ENCODE assay signal across 8 cellular contexts in genomic region chr16:89723279-89724250, GRCh38. TPM values are rescaled to one million over a fixed set of nuclear protein-coding genes. Genes with fewer than 3 reads are reported as not detected.
DNase-seq lines count a peak whose midpoint lies in the region; ATAC-seq and TF ChIP-seq lines count a peak whose summit lies in the region.

No MANE protein-coding gene starts in this region.

- H3K36me3 ChIP-seq in DOHH2 (ENCODE audit: control insufficient read depth, low read length) (peaks cover 26% of the 10 kb centered on the region), upper lobe of right lung (peaks cover 55% of the 10 kb centered on the region)

- peaks cover 16% of the 10 kb centered on the region for H4K20me1 ChIP-seq in DOHH2 (ENCODE audit: control insufficient read depth, insufficient read depth, low read depth, low read length)

- H3K27ac ChIP-seq in DOHH2 (ENCODE audit: low read depth, low read length) = no peak overlapping the region
- peak overlapping the region; percentile 96 for H3K27ac ChIP-seq in cingulate gyrus (ENCODE audit: low read depth, low read length)
- peak overlapping the region; percentile 96 for H3K27ac ChIP-seq in upper lobe of right lung

- H3K9me3 Mint-ChIP-seq in naive thymus-derived CD8-positive, alpha-beta T cell = no peaks in the 10 kb centered on the region

- DNase-seq in activated CD4-positive, alpha-beta T cell treated with anti-CD3 and anti-CD28 coated beads, Interleukin-2, amount 50 U/mL, for 24 hours (ENCODE audit: low read depth in 1 of 2, low spot score in 1 of 2) = peak; percentile 31 to 50
- DNase-seq in naive thymus-derived CD8-positive, alpha-beta T cell = peak; percentile 58 to 94 (median 84)
- DNase-seq in upper lobe of right lung = no peak

- H3K4me3 Mint-ChIP-seq in naive thymus-derived CD8-positive, alpha-beta T cell = peak overlapping the region; percentile 95 to 100 (median 97)

- TF ChIP-seq CTCF in DOHH2 (IDR thresholded peaks at IDR 0.05; ENCODE audit: low read depth, low read length, poor library complexity, severe bottlenecking) (no peak), upper lobe of right lung (IDR thresholded peaks at IDR 0.05) (no peak)

- H3K4me1 ChIP-seq in DOHH2 (ENCODE audit: control insufficient read depth, low read length) (peaks cover 17% of the 10 kb centered on the region), upper lobe of right lung (peaks cover 39% of the 10 kb centered on the region)

- intact Hi-C loops in upper lobe of right lung (cut with DNase I) = no loop called here

- H3K36me3 Mint-ChIP-seq in naive thymus-derived CD8-positive, alpha-beta T cell = peaks cover 5 to 54% (median 18%) of the 10 kb centered on the region in 3 donors

- POLR2A ChIA-PET in naive thymus-derived CD8-positive, alpha-beta T cell (lab: Charles Lee) = interaction anchor here (0.6 to 13.7 kb wide), 21 partner anchors 15 to 300 kb away, joined by 3 to 262 read pairs (median 4); partner anchors contain the start of genes CDK10, FANCA, MC1R and SPATA2L

- H3K27me3 ChIP-seq in DOHH2 (ENCODE audit: control insufficient read depth, low read length) = peaks cover 7% of the 10 kb centered on the region
- no peaks in the 10 kb centered on the region for H3K27me3 ChIP-seq in upper lobe of right lung

- peak overlapping the region; percentile 91; the same call in 1 of the 2 replicates for H3K4me2 ChIP-seq in DOHH2 (ENCODE audit: low read length)

- peaks cover 18 to 59% (median 44%) of the 10 kb centered on the region in 4 donors for H3K4me1 Mint-ChIP-seq in naive thymus-derived CD8-positive, alpha-beta T cell

- H3K9me2 ChIP-seq in DOHH2 (replicated peaks; ENCODE audit: control insufficient read depth, low read length) = no peaks in the 10 kb centered on the region

- ATAC-seq in naive thymus-derived CD8-positive, alpha-beta T cell = peak; percentile 52 to 65
- ATAC-seq in upper lobe of right lung (no peak), HG03097 (IDR thresholded peaks at IDR 0.05; ENCODE audit: low FRiP score, unreplicated experiment) (no peak), GM19452 (IDR thresholded peaks at IDR 0.05; ENCODE audit: unreplicated experiment) (no peak), HG02884 (IDR thresholded peaks at IDR 0.05; ENCODE audit: unreplicated experiment) (no peak)

- no peaks in the 10 kb centered on the region for H3K27me3 Mint-ChIP-seq in naive thymus-derived CD8-positive, alpha-beta T cell

- H3K9me3 ChIP-seq in DOHH2 (ENCODE audit: control insufficient read depth, insufficient read depth, low read length) = no peaks in the 10 kb centered on the region
- H3K9me3 ChIP-seq in upper lobe of right lung = no peaks in the 10 kb centered on the region

- H3K4me3 ChIP-seq in DOHH2 (ENCODE audit: low read length) = no peak overlapping the region
- H3K4me3 ChIP-seq in upper lobe of right lung = peak overlapping the region; percentile 82

- H3K79me2 ChIP-seq in DOHH2 (ENCODE audit: control insufficient read depth, low read length) = peaks cover 14% of the 10 kb centered on the region

- peaks cover 10% of the 10 kb centered on the region for H3F3A ChIP-seq in DOHH2 (ENCODE audit: control insufficient read depth, insufficient read depth)

- H3K27ac Mint-ChIP-seq in naive thymus-derived CD8-positive, alpha-beta T cell = peak overlapping the region; percentile 92 to 99 (median 98)

RNA-seq across cellular contexts. Expression of gene ZNF276, which starts 2.2 kb away (rescaled TPM):
- total RNA-seq in naive thymus-derived CD8-positive, alpha-beta T cell = 100 to 1,000 TPM; 168 to 171 TPM
- polyA plus RNA-seq in naive thymus-derived CD8-positive, alpha-beta T cell = 10 to 100 TPM; 15.0 to 56.0 (median 19.6) TPM
- total RNA-seq in upper lobe of right lung = 35.8 TPM

RNA-seq across cellular contexts. Expression of gene VPS9D1, which starts 2.9 kb away (rescaled TPM):
- total RNA-seq in naive thymus-derived CD8-positive, alpha-beta T cell = 10 to 100 TPM; 16.5 to 17.0 TPM
- polyA plus RNA-seq in naive thymus-derived CD8-positive, alpha-beta T cell = 1 to 10 TPM in 1 of 3 donors, under 1 TPM in 2; 0.53 to 1.3 (median 0.91) TPM
- 15.7 TPM for total RNA-seq in upper lobe of right lung

RNA-seq across cellular contexts. Expression of gene SPATA2L, which starts 22.1 kb away (rescaled TPM):
- 1 to 10 TPM; 6.9 to 8.1 TPM for total RNA-seq in naive thymus-derived CD8-positive, alpha-beta T cell
- 1 to 10 TPM; 3.5 to 6.4 (median 5.4) TPM for polyA plus RNA-seq in naive thymus-derived CD8-positive, alpha-beta T cell
- total RNA-seq in upper lobe of right lung = 13.3 TPM

RNA-seq across cellular contexts. Expression of gene CDK10, which starts 37.1 kb away (rescaled TPM):
- total RNA-seq in naive thymus-derived CD8-positive, alpha-beta T cell = 100 to 1,000 TPM; 129 to 135 TPM
- 10 to 100 TPM; 25.4 to 63.3 (median 27.3) TPM for polyA plus RNA-seq in naive thymus-derived CD8-positive, alpha-beta T cell
- 81.5 TPM for total RNA-seq in upper lobe of right lung

Comparison
In these comparisons a context has a peak if more than half of its experiments do, and no peak if none do; other contexts are left out.
1. ATAC-seq: peak in naive thymus-derived CD8-positive, alpha-beta T cell (2 of 2); none in upper lobe of right lung (single experiment), HG03097 (single experiment), GM19452 (single experiment) and HG02884 (single experiment).